Comparison of ENCODE assay signal across 8 cellular contexts in genomic region chrX:45801554-45801953, GRCh38.
DNase-seq lines count a peak whose midpoint lies in the region; ATAC-seq, FAIRE-seq and TF ChIP-seq lines count a peak whose summit lies in the region.

No MANE protein-coding gene starts in this region.

- in situ Hi-C loops in brain microvascular endothelial cell (cut with HindIII; ENCODE audit: low pct_ligation_motif_present, low sequenced_read_pairs) = no loop called here

- POLR2A ChIA-PET in BJ (lab: Charles Lee) = interaction anchor here (0.6 kb wide), 1 partner anchor 560 kb away, joined by 4 read pairs; no protein-coding TSS in a partner anchor

- FAIRE-seq in HTR-8/SVneo (lab: Jason Lieb, UNC) = no peak

- H3K27ac Mint-ChIP-seq in neural crest cell (ENCODE audit: unreplicated experiment) = no peak overlapping the region

- ATAC-seq in GM18861 (IDR thresholded peaks at IDR 0.05; ENCODE audit: unreplicated experiment) (peak; percentile 61), GM21447 (IDR thresholded peaks at IDR 0.05; ENCODE audit: unreplicated experiment) (no peak), HG02981 (IDR thresholded peaks at IDR 0.05; ENCODE audit: unreplicated experiment) (no peak)

- H3K27ac ChIP-seq in brain microvascular endothelial cell = peak overlapping the region; percentile 91

- no peaks in the 10 kb centered on the region for H3K27me3 ChIP-seq in BJ (ENCODE audit: control insufficient read depth, insufficient read depth, low read length)
- H3K27me3 ChIP-seq in brain microvascular endothelial cell (replicated peaks) = no peaks in the 10 kb centered on the region

- no peaks in the 10 kb centered on the region for H3K27me3 Mint-ChIP-seq in neural crest cell (ENCODE audit: low read depth)

- no peak overlapping the region for H3K4me3 Mint-ChIP-seq in neural crest cell

- H3K36me3 Mint-ChIP-seq in neural crest cell (ENCODE audit: low read depth) = peaks cover 2% of the 10 kb centered on the region

- H3K36me3 ChIP-seq in BJ (ENCODE audit: control insufficient read depth, insufficient read depth, low read length) (no peaks in the 10 kb centered on the region), brain microvascular endothelial cell (replicated peaks) (no peaks in the 10 kb centered on the region)

- peak; percentile 28; the same call in 1 of the 2 replicates for TF ChIP-seq CTCF in BJ (IDR thresholded peaks at IDR 0.05; ENCODE audit: insufficient read depth, low read depth, low read length)
- TF ChIP-seq CTCF in brain microvascular endothelial cell (IDR thresholded peaks at IDR 0.05; ENCODE audit: low read depth, low read length, missing control alignments) = peak; percentile 32
- TF ChIP-seq CTCF in neural crest cell (conservative IDR thresholded peaks at IDR 0.05) = peak; percentile 52

- peaks cover 12% of the 10 kb centered on the region for H3K4me1 Mint-ChIP-seq in neural crest cell

- DNase-seq in BJ (ENCODE audit: low read depth) = no peak
- DNase-seq in NCI-H2227 (lab: John Stamatoyannopoulos, UW; ENCODE audit: unreplicated experiment) = peak; percentile 15
- peak; percentile 24 for DNase-seq in brain microvascular endothelial cell
- DNase-seq in neural crest cell (ENCODE audit: low read depth, low spot score) = no peak
- no peak for DNase-seq in HTR-8/SVneo (ENCODE audit: insufficient read length, low spot score)

- CTCF ChIA-PET in BJ (lab: Yijun Ruan, JAX) = interaction anchor here (1.4 kb wide), 2 partner anchors 15 to 575 kb away, joined by 3 to 4 read pairs; no protein-coding TSS in a partner anchor

- H3K4me3 ChIP-seq in BJ (ENCODE audit: low read depth, low read length) (no peak overlapping the region), brain microvascular endothelial cell (ENCODE audit: low read depth, low read length) (peak overlapping the region; percentile 1)

- H3K9me3 Mint-ChIP-seq in neural crest cell = peaks cover 5% of the 10 kb centered on the region

Comparison
In these comparisons a context has a peak if more than half of its experiments do, and no peak if none do; other contexts are left out.
1. DNase-seq: peak in NCI-H2227 (single experiment) and brain microvascular endothelial cell (single experiment); none in BJ (single experiment), neural crest cell (single experiment) and HTR-8/SVneo (single experiment).
2. Peak in every context shown above with its lines, with median percentiles within 50 percentile points of each other: CTCF ChIP-seq.